ENCODE assay signal across 8 cellular contexts in genomic region chr3:377158-377561, GRCh38.
DNase-seq lines count a peak whose midpoint lies in the region; ATAC-seq, FAIRE-seq and TF ChIP-seq lines count a peak whose summit lies in the region.

No MANE protein-coding gene starts in this region.

- H3K9me2 ChIP-seq in PC-3 (replicated peaks; ENCODE audit: low read length): no peaks in the 10 kb centered on the region

- H3K4me3 ChIP-seq in A549 (no peak overlapping the region), PC-3 (ENCODE audit: low read length) (no peak overlapping the region)

- POLR2A ChIA-PET in A549 (lab: Yijun Ruan, JAX) (no interaction called here), PC-3 (lab: Charles Lee; ENCODE audit: unreplicated experiment) (no interaction called here)

- 0 out of 2 replicates have a peak overlapping the region, but pooled peaks have one; percentile 39 for H2AFZ ChIP-seq in PC-3 (ENCODE audit: low read length)

- H3K4me1 Mint-ChIP-seq in activated T-helper 1 cell treated with anti-CD3 and anti-CD28 coated beads, Interleukin-12 subunit alpha, Interleukin-12 subunit beta, Interleukin-2, Interleukin-4 antibody, amounts not matched to agents 30 ng/mL and 10 ng/mL and 1 ng/mL, durations not matched to agents 14 hours and 24 hours and 36 hours (ENCODE audit: low read depth): no peaks in the 10 kb centered on the region

- no peaks in the 10 kb centered on the region for H3K27me3 Mint-ChIP-seq in activated T-helper 1 cell treated with anti-CD3 and anti-CD28 coated beads, Interleukin-12 subunit alpha, Interleukin-12 subunit beta, Interleukin-2, Interleukin-4 antibody, amounts not matched to agents 30 ng/mL and 10 ng/mL and 1 ng/mL, durations not matched to agents 14 hours and 24 hours and 36 hours (ENCODE audit: insufficient read depth)

- peak; percentile 77 for FAIRE-seq in A549 (lab: Jason Lieb, UNC)

- H3K9me3 ChIP-seq in A549 (no peaks in the 10 kb centered on the region), PC-3 (ENCODE audit: low read length) (no peaks in the 10 kb centered on the region)

- no peaks in the 10 kb centered on the region for H3K9me3 Mint-ChIP-seq in activated T-helper 1 cell treated with anti-CD3 and anti-CD28 coated beads, Interleukin-12 subunit alpha, Interleukin-12 subunit beta, Interleukin-2, Interleukin-4 antibody, amounts not matched to agents 30 ng/mL and 10 ng/mL and 1 ng/mL, durations not matched to agents 14 hours and 24 hours and 36 hours

- no peak for TF ChIP-seq POLR2A in A549 (IDR thresholded peaks at IDR 0.05; ENCODE audit: low read length)

- H3K4me1 ChIP-seq in A549 (no peaks in the 10 kb centered on the region), PC-3 (ENCODE audit: insufficient read depth, low read length) (peaks cover 40% of the 10 kb centered on the region)

- no peak for TF ChIP-seq EP300 in A549 (IDR thresholded peaks at IDR 0.05)

- DNase-seq in A549 (ENCODE audit: low read depth in 1 of 2, low spot score in 1 of 2) (peak; percentile 4 to 50), PC-3 (peak; percentile 84), fibroblast of the conjunctiva (ENCODE audit: low read depth) (peak; percentile 20), NCI-H226 (no peak), AG20443 (ENCODE audit: low spot score) (no peak)
- DNase-seq in activated T-helper 1 cell treated with anti-CD3 and anti-CD28 coated beads, Interleukin-12 subunit alpha, Interleukin-12 subunit beta, Interleukin-2, Interleukin-4 antibody, amounts not matched to agents 30 ng/mL and 10 ng/mL and 1 ng/mL, durations not matched to agents 14 hours and 24 hours and 36 hours (ENCODE audit: low spot score): no peak

- CTCF ChIA-PET in A549 (lab: Yijun Ruan, JAX) (interaction anchor here (1.2 kb wide), 1 partner anchor 23 kb away, joined by 4 read pairs; no protein-coding TSS in a partner anchor), PC-3 (lab: Charles Lee) (no interaction called here)

- no peak overlapping the region for H3K27ac ChIP-seq in A549
- 0 out of 2 replicates have a peak overlapping the region, but pooled peaks have one; percentile 16 for H3K27ac ChIP-seq in PC-3 (ENCODE audit: low read length)

- H3K36me3 Mint-ChIP-seq in activated T-helper 1 cell treated with anti-CD3 and anti-CD28 coated beads, Interleukin-12 subunit alpha, Interleukin-12 subunit beta, Interleukin-2, Interleukin-4 antibody, amounts not matched to agents 30 ng/mL and 10 ng/mL and 1 ng/mL, durations not matched to agents 14 hours and 24 hours and 36 hours (ENCODE audit: low read depth): no peaks in the 10 kb centered on the region

- H3K36me3 ChIP-seq in PC-3 (ENCODE audit: low read depth, low read length): no peaks in the 10 kb centered on the region

- under 1% methylated on average over 3 of the region's 3 CpGs for WGBS in A549 (ENCODE audit: missing lambda C conversion rate)

- H3F3A ChIP-seq in PC-3 (ENCODE audit: low read length, unreplicated experiment): no peaks in the 10 kb centered on the region

- H4K20me1 ChIP-seq in PC-3 (ENCODE audit: low read length): no peaks in the 10 kb centered on the region

- ATAC-seq in A549 (peak; percentile 57 to 81; a peak in 4 of 6 replicates), GM19025 (IDR thresholded peaks at IDR 0.05; ENCODE audit: low read depth, unreplicated experiment) (peak; percentile 50), HG03565 (IDR thresholded peaks at IDR 0.05; ENCODE audit: unreplicated experiment) (peak; percentile 86), PC-3 (peak; percentile 83)

- peak; percentile 66 to 76 for TF ChIP-seq RAD21 in A549 (conservative IDR thresholded peaks at IDR 0.05 in 1 of 2, IDR thresholded peaks at IDR 0.05 in 1 of 2)

- intact Hi-C loops in PC-3 (cut with micrococcal nuclease): loop anchor here (1.0 kb wide), 2 partner anchors 23 to 334 kb away; no protein-coding TSS in a partner anchor
- intact Hi-C loops in activated T-helper 1 cell treated with anti-CD3 and anti-CD28 coated beads, Interleukin-12 subunit alpha, Interleukin-12 subunit beta, Interleukin-2, Interleukin-4 antibody, amounts not matched to agents 30 ng/mL and 10 ng/mL and 1 ng/mL, durations not matched to agents 14 hours and 24 hours and 36 hours (cut with micrococcal nuclease): no loop called here

- no peak overlapping the region for H3K4me3 Mint-ChIP-seq in activated T-helper 1 cell treated with anti-CD3 and anti-CD28 coated beads, Interleukin-12 subunit alpha, Interleukin-12 subunit beta, Interleukin-2, Interleukin-4 antibody, amounts not matched to agents 30 ng/mL and 10 ng/mL and 1 ng/mL, durations not matched to agents 14 hours and 24 hours and 36 hours

- H3K9ac ChIP-seq in PC-3 (ENCODE audit: low read length): no peak overlapping the region

- BruUV-seq in PC-3 (replicated peaks; lab: Mats Ljungman, UMichigan): no TSS peak

- TF ChIP-seq CTCF in A549 (IDR thresholded peaks at IDR 0.05): peak; percentile 62
- TF ChIP-seq CTCF in PC-3 (conservative IDR thresholded peaks at IDR 0.05; ENCODE audit: low read depth, low read length): peak; percentile 83

- no peak overlapping the region for H3K27ac Mint-ChIP-seq in activated T-helper 1 cell treated with anti-CD3 and anti-CD28 coated beads, Interleukin-12 subunit alpha, Interleukin-12 subunit beta, Interleukin-2, Interleukin-4 antibody, amounts not matched to agents 30 ng/mL and 10 ng/mL and 1 ng/mL, durations not matched to agents 14 hours and 24 hours and 36 hours

- no peaks in the 10 kb centered on the region for H3K27me3 ChIP-seq in PC-3 (ENCODE audit: low read length)

- H3K4me2 ChIP-seq in A549 (peak overlapping the region; percentile 52), PC-3 (ENCODE audit: low read length) (peak overlapping the region; percentile 35)

- no peaks in the 10 kb centered on the region for H3K79me2 ChIP-seq in PC-3 (ENCODE audit: low read length)

TF ChIP-seq in A549, 52 proteins besides CTCF, POLR2A, EP300 and RAD21:
- TF ChIP-seq SMC3 (IDR thresholded peaks at IDR 0.05) (peak; percentile 64), HMGXB4 (CRISPR knock-in tag; IDR thresholded peaks at IDR 0.05; ENCODE audit: borderline replicate concordance) (no peak)

Comparison
In these comparisons a context has a peak if more than half of its experiments do, and no peak if none do; other contexts are left out.
1. DNase-seq: peak in A549 (2 of 2), PC-3 (single experiment) and fibroblast of the conjunctiva (single experiment); none in activated T-helper 1 cell treated with anti-CD3 and anti-CD28 coated beads, Interleukin-12 subunit alpha, Interleukin-12 subunit beta, Interleukin-2, Interleukin-4 antibody, amounts not matched to agents 30 ng/mL and 10 ng/mL and 1 ng/mL, durations not matched to agents 14 hours and 24 hours and 36 hours (single experiment), NCI-H226 (single experiment) and AG20443 (single experiment).
2. Peak in every context shown above with its lines, with median percentiles within 50 percentile points of each other: ATAC-seq.